Comparison of ENCODE assay signal across 8 cellular contexts in the genomic region with DNA sequence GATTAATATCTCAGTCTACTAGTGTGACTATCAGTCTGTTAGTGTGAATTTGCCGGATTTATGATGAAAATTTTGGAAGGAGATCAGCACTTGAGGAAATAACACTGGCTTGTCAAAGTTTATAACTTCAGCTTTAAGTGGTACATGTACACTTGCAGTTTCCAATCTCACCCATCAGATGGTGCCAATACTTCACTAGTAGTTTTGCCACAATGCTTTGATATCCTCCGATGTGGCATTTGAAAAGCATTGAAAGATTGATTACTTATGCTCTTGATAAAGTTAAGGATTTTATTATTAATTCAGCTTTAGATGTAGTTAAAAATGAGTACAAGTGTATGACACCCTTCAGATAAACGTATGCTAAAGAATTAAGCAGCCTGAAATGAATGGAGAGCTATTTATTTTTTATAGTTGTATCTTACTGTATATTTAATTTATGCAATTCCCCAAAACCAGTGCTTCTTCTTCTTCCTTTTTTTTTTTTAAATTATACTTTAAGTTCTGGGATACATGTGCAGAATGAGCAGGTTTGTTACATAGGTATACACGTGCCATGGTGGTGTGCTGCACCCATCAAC.
DNase-seq lines count a peak whose midpoint lies in the region; ATAC-seq and TF ChIP-seq lines count a peak whose summit lies in the region.

No MANE protein-coding gene starts in this region.

- DNase-seq in AG08395 (ENCODE audit: low spot score): peak; percentile 51
- DNase-seq in GM10248 (ENCODE audit: extremely low spot score): peak; percentile 37
- DNase-seq in NCI-H1694 treated with DMSO at 0.1 percent for 48 hours (lab: John Stamatoyannopoulos, UW): peak; percentile 83
- peak; percentile 83 for DNase-seq in SW480 (ENCODE audit: low spot score)
- DNase-seq in epidermal melanocyte (ENCODE audit: insufficient read length, low spot score): peak; percentile 40
- DNase-seq in nephron progenitor cell: peak; percentile 12
- DNase-seq in sciatic nerve (ENCODE audit: low spot score): no peak

- peak; percentile 48 for TF ChIP-seq CTCF in GM10248 (IDR thresholded peaks at IDR 0.05; ENCODE audit: control extremely low read depth, extremely low read depth, low read depth, missing control alignments)
- TF ChIP-seq CTCF in nephron progenitor cell (IDR thresholded peaks at IDR 0.05): peak; percentile 78

- peaks cover 25% of the 10 kb centered on the region for H3K4me1 Mint-ChIP-seq in nephron progenitor cell

- intact Hi-C loops in sciatic nerve (cut with DNase I): loop anchor here (10.0 kb wide), 1 partner anchor 707 kb away; no protein-coding TSS in a partner anchor

- no peaks in the 10 kb centered on the region for H3K27me3 Mint-ChIP-seq in nephron progenitor cell (ENCODE audit: low read depth, poor library complexity)

- ATAC-seq in HG03439 (IDR thresholded peaks at IDR 0.05; ENCODE audit: unreplicated experiment): no peak
- no peak for ATAC-seq in sciatic nerve

- POLR2A ChIA-PET in GM10248 (lab: Yijun Ruan, JAX): no interaction called here

- peaks cover 34% of the 10 kb centered on the region for H3K9me3 Mint-ChIP-seq in nephron progenitor cell

- H3K36me3 Mint-ChIP-seq in nephron progenitor cell (ENCODE audit: low read depth): no peaks in the 10 kb centered on the region

- CTCF ChIA-PET in GM10248 (lab: Yijun Ruan, JAX): interaction anchor here (0.6 to 5.6 kb wide), 26 partner anchors 9 to 1346 kb away, joined by 3 to 83 read pairs (median 5); no protein-coding TSS in a partner anchor

- H3K4me3 Mint-ChIP-seq in nephron progenitor cell: no peak overlapping the region

- H3K27ac Mint-ChIP-seq in nephron progenitor cell: no peak overlapping the region
